In genomic region chr3:194713299-194714121, GRCh38 we compare ENCODE assay signal across 20 cellular contexts. TPM values are rescaled to one million over a fixed set of nuclear protein-coding genes. Genes with fewer than 3 reads are reported as not detected.
A peak's percentile ranks its signal among the peaks of the same experiment; 100 is the strongest.
DNase-seq lines count a peak whose midpoint lies in the region; FAIRE-seq and TF ChIP-seq lines count a peak whose summit lies in the region.
"Had no signal": no experiment of that assay in that cellular context is flagged by ENCODE, and none has a peak within 500 bp of the region (broad histone marks: within the 10 kb centered on the region; RNA-seq: fewer than 3 reads in every experiment).

No MANE protein-coding gene starts in this region.

- H3K27ac ChIP-seq in H9 (ENCODE audit: insufficient read length, low read depth, low read length), result no peak overlapping the region
- no peak overlapping the region for H3K27ac ChIP-seq in thyroid gland
- H3K27ac ChIP-seq: KMS-11 had no signal

- H3K9me3 ChIP-seq in H9 (ENCODE audit: control insufficient read depth, low read depth, low read length), result no peaks in the 10 kb centered on the region
- H3K9me3 ChIP-seq in thyroid gland, result no peaks in the 10 kb centered on the region
- H3K9me3 ChIP-seq: HAP-1 had no signal

- H3K4me1 Mint-ChIP-seq in H9, result peaks cover 0 to 3% of the 10 kb centered on the region in 2 experiments; a peak in 1 of 4 replicates
- peaks cover 26% of the 10 kb centered on the region for H3K4me1 Mint-ChIP-seq in mesothelial cell of epicardium
- H3K4me1 Mint-ChIP-seq in type B pancreatic cell (ENCODE audit: unreplicated experiment), result peaks cover 15% of the 10 kb centered on the region

- no peak overlapping the region for H2BK5ac ChIP-seq in H9 (ENCODE audit: insufficient read length, low read length)

- no peak overlapping the region for H3T11ph ChIP-seq in H9 (ENCODE audit: low read length)

- no peaks in the 10 kb centered on the region for H3K36me3 ChIP-seq in thyroid gland
- H3K36me3 ChIP-seq: HAP-1 had no signal

- peaks cover 4% of the 10 kb centered on the region for H3K23me2 ChIP-seq in H9 (ENCODE audit: insufficient read length, low read depth, low read length, poor library complexity, severe bottlenecking)

- H3K9ac ChIP-seq in H9 (ENCODE audit: extremely low read depth, insufficient read length, low read length), result no peak overlapping the region
- H3K9ac ChIP-seq: KMS-11 had no signal

- 0 out of 2 replicates have a peak overlapping the region, but pooled peaks have one; percentile 72 for H3K14ac ChIP-seq in H9 (ENCODE audit: insufficient read depth, low read length)

- no peak for TF ChIP-seq POLR2A in thyroid gland (IDR thresholded peaks at IDR 0.05)

- no peak overlapping the region for H2AFZ ChIP-seq in H9 (ENCODE audit: low read length)

- no peak overlapping the region for H4K8ac ChIP-seq in H9 (replicated peaks; ENCODE audit: insufficient read length, low read depth, low read length)

- no CpG with 5 or more reads among the region's 8 CpGs for WGBS in H9 (ENCODE audit: extremely low coverage, insufficient read length, low lambda C conversion rate)
- 30 to 32% methylated on average over 8 of the region's 8 CpGs for WGBS in thyroid gland, 2 donors

- no peaks in the 10 kb centered on the region for H3K4me1 ChIP-seq in H9 (ENCODE audit: insufficient read depth, low read length)
- H3K4me1 ChIP-seq in thyroid gland, result peaks cover 10 to 13% of the 10 kb centered on the region in 2 donors

- H2AK5ac ChIP-seq in H9 (ENCODE audit: insufficient read length, low read length), result no peak overlapping the region

- H4K91ac ChIP-seq in H9 (ENCODE audit: insufficient read length, low read depth, low read length), result no peak overlapping the region

- no peak overlapping the region for H3K4me3 ChIP-seq in thyroid gland (replicated peaks in 1 of 3)
- H3K4me3 ChIP-seq: HAP-1 had no signal

- H2BK15ac ChIP-seq in H9 (ENCODE audit: low read depth, low read length), result no peak overlapping the region

- DNase-seq in H9 (no peak), mesothelial cell of epicardium (ENCODE audit: low spot score in 2 of 2, unreplicated experiment in 2 of 2) (no peak), thyroid gland (peak; percentile 83 to 84), NCI-H2081 (lab: John Stamatoyannopoulos, UW) (no peak), LoVo (ENCODE audit: low spot score) (no peak), type B pancreatic cell (ENCODE audit: extremely low spot score, unreplicated experiment) (no peak)
- DNase-seq: AML-193, DMS79 treated with DMSO at 0.1 percent for 48 hours, GDM1, NCI-H1417 treated with DMSO at 0.1 percent for 48 hours, NCI-H187 treated with DMSO at 0.1 percent for 48 hours, NCI-H2171, NCI-H446, OCI-M1, SHP77 had no signal

- no peaks in the 10 kb centered on the region for H4K20me1 ChIP-seq in H9 (ENCODE audit: control insufficient read depth, insufficient read depth, insufficient read length)

- H3K79me2 ChIP-seq in H9 (ENCODE audit: insufficient read depth, low read length), result no peaks in the 10 kb centered on the region

- H3K27me3 Mint-ChIP-seq in H9 (ENCODE audit: low read depth), result no peaks in the 10 kb centered on the region
- H3K27me3 Mint-ChIP-seq in mesothelial cell of epicardium (ENCODE audit: low read depth), result no peaks in the 10 kb centered on the region
- peaks cover 14% of the 10 kb centered on the region for H3K27me3 Mint-ChIP-seq in type B pancreatic cell

- no peak overlapping the region for H3K56ac ChIP-seq in H9 (ENCODE audit: insufficient read length, low read depth, low read length)

- no peak overlapping the region for H3K18ac ChIP-seq in H9 (ENCODE audit: insufficient read length, low read depth, low read length)

- H3K27me3 ChIP-seq in H9 (ENCODE audit: insufficient read depth, low read length) (no peaks in the 10 kb centered on the region), thyroid gland (no peaks in the 10 kb centered on the region)

- H2BK12ac ChIP-seq in H9 (ENCODE audit: insufficient read length, low read depth, low read length), result no peak overlapping the region

- no peak overlapping the region for H3K4me2 ChIP-seq in H9 (ENCODE audit: insufficient read depth, insufficient read length, low read length)
- H3K4me2 ChIP-seq: KMS-11 had no signal

- H3K23ac ChIP-seq in H9 (ENCODE audit: insufficient read length, low read depth, low read length), result no peak overlapping the region

- intact Hi-C loops in thyroid gland (cut with DNase I), result no loop called here

- no peaks in the 10 kb centered on the region for H3K9me3 Mint-ChIP-seq in H9
- no peaks in the 10 kb centered on the region for H3K9me3 Mint-ChIP-seq in mesothelial cell of epicardium
- no peaks in the 10 kb centered on the region for H3K9me3 Mint-ChIP-seq in type B pancreatic cell

- peak overlapping the region in 2 of 3 experiments; percentile 7 to 45; a peak in 1 of 7 replicates for H3K27ac Mint-ChIP-seq in H9
- peak overlapping the region; percentile 81 for H3K27ac Mint-ChIP-seq in mesothelial cell of epicardium
- H3K27ac Mint-ChIP-seq in type B pancreatic cell, result no peak overlapping the region
- H3K27ac Mint-ChIP-seq: CD14-positive monocyte had no signal

- no peaks in the 10 kb centered on the region for H3K36me3 Mint-ChIP-seq in H9 (ENCODE audit: insufficient read depth in 1 of 3, low read depth in 3 of 3)
- no peaks in the 10 kb centered on the region for H3K36me3 Mint-ChIP-seq in mesothelial cell of epicardium
- no peaks in the 10 kb centered on the region for H3K36me3 Mint-ChIP-seq in type B pancreatic cell
- H3K36me3 Mint-ChIP-seq: CD14-positive monocyte had no signal

- H4K5ac ChIP-seq in H9 (ENCODE audit: insufficient read length, low read depth, low read length), result no peak overlapping the region

- no peaks in the 10 kb centered on the region for H3K79me1 ChIP-seq in H9 (ENCODE audit: insufficient read depth, low read depth, low read length, poor library complexity, severe bottlenecking)

- no peak overlapping the region for H3K4me3 Mint-ChIP-seq in H9
- no peak overlapping the region for H3K4me3 Mint-ChIP-seq in mesothelial cell of epicardium
- H3K4me3 Mint-ChIP-seq in type B pancreatic cell, result no peak overlapping the region
- H3K4me3 Mint-ChIP-seq: CD14-positive monocyte had no signal

- H2BK120ac ChIP-seq in H9 (ENCODE audit: low read depth, low read length, poor library complexity, severe bottlenecking), result no peak overlapping the region

- TF ChIP-seq CTCF in H9 (conservative IDR thresholded peaks at IDR 0.05) (no peak), mesothelial cell of epicardium (IDR thresholded peaks at IDR 0.05; ENCODE audit: unreplicated experiment) (no peak), thyroid gland (IDR thresholded peaks at IDR 0.05) (no peak), type B pancreatic cell (conservative IDR thresholded peaks at IDR 0.05) (no peak)

- no peak overlapping the region for H2BK20ac ChIP-seq in H9 (ENCODE audit: low read depth, low read length, poor library complexity, severe bottlenecking)

- peak; percentile 65 for FAIRE-seq in TTC549 (lab: Jason Lieb, UNC)
- FAIRE-seq: GM19239 had no signal

- no peak overlapping the region for H3K4ac ChIP-seq in H9 (ENCODE audit: low read depth, low read length)

RNA-seq across cellular contexts. Expression of gene FAM43A, which starts 27.8 kb away (rescaled TPM):
- total RNA-seq in H9 (2021), result 2.4 and 2.7 TPM in 2 replicates
- 10.5 to 11.3 TPM (median 11.0 TPM) in 3 replicates for total RNA-seq in mesothelial cell of epicardium
- 10 to 100 TPM; 16.8 to 33.9 (median 22.4) TPM for total RNA-seq in thyroid gland
- 9.3 and 13.9 TPM in 2 replicates for total RNA-seq in type B pancreatic cell (ENCODE audit: low replicate concordance)

RNA-seq across cellular contexts. Expression of gene LSG1, which starts 41.5 kb away (rescaled TPM):
- total RNA-seq in H9 (2021), result 59.9 and 63.3 TPM in 2 replicates
- total RNA-seq in mesothelial cell of epicardium, result 48.1 to 48.9 TPM (median 48.2 TPM) in 3 replicates
- total RNA-seq in thyroid gland, result 10 to 100 TPM; 34.8 to 60.3 (median 49.7) TPM
- total RNA-seq in type B pancreatic cell (ENCODE audit: low replicate concordance), result 43.8 and 45.3 TPM in 2 replicates

Comparison
In these comparisons a context has a peak if more than half of its experiments do, and no peak if none do; other contexts are left out.
1. DNase-seq: peak in thyroid gland (2 of 2); none in H9 (single experiment), mesothelial cell of epicardium (0 of 2), NCI-H2081 (0 of 2), LoVo (single experiment) and type B pancreatic cell (single experiment).